In the genomic region with DNA sequence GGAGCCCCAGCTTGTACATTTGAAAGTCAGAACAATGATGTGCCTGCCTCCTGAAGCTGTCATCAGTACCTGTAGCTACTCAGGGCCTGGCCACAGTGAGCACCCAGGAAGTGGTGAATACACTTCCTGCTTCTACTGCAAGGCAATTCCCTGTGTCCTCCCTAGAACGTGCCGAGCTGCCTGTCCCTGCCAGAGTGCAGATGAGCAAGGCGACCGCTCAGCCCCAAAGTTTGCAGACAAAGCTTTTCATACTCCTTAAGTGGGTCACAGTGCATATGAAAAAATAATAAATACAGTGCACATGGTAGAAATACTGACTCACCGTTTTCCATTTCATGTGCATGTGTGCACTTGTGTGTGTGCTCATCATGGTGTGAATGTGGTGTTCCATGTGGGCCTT, we compare ENCODE assay signal across 9 cellular contexts.
DNase-seq lines count a peak whose midpoint lies in the region; ATAC-seq and TF ChIP-seq lines count a peak whose summit lies in the region.
"Had no signal": no experiment of that assay in that cellular context is flagged by ENCODE, and none has a peak within 500 bp of the region (broad histone marks: within the 10 kb centered on the region; RNA-seq: fewer than 3 reads in every experiment).

No MANE protein-coding gene starts in this region.

- peaks cover 62% of the 10 kb centered on the region for H3K4me1 Mint-ChIP-seq in glutamatergic neuron (ENCODE audit: low read depth, unreplicated experiment)

- TF ChIP-seq CTCF in glutamatergic neuron (IDR thresholded peaks at IDR 0.05; ENCODE audit: partially characterized antibody, unreplicated experiment) (no peak), smooth muscle cell (IDR thresholded peaks at IDR 0.05; ENCODE audit: borderline replicate concordance, insufficient read depth, poor library complexity, severe bottlenecking) (no peak)

- WGBS in smooth muscle cell (ENCODE audit: low lambda C conversion rate), result 81% methylated on average over 5 of the region's 5 CpGs

- H3K27ac ChIP-seq in smooth muscle cell (ENCODE audit: low read depth), result no peak overlapping the region
- H3K27ac ChIP-seq: SK-N-MC had no signal

- peaks cover 17% of the 10 kb centered on the region for H3K9me3 Mint-ChIP-seq in glutamatergic neuron (ENCODE audit: unreplicated experiment)

- peak; percentile 47 for DNase-seq in activated T-cell treated with anti-CD3 and anti-CD28 coated beads for 48 hours (ENCODE audit: low read depth)
- DNase-seq in glutamatergic neuron, result no peak
- peak; percentile 34 to 61 for DNase-seq in stimulated activated CD4-positive, alpha-beta T cell treated with anti-CD3 and anti-CD28 coated beads, Interleukin-4, amount 100 ng/mL, for 4 hours
- no peak for DNase-seq in smooth muscle cell (lab: John Stamatoyannopoulos, UW; ENCODE audit: unreplicated experiment)
- DNase-seq in RKO (ENCODE audit: low spot score), result no peak

- H3K4me3 ChIP-seq in smooth muscle cell, result no peak overlapping the region
- H3K4me3 ChIP-seq: SK-N-MC had no signal

- H3K9ac ChIP-seq in smooth muscle cell (ENCODE audit: low read depth), result no peak overlapping the region

- H2AFZ ChIP-seq in smooth muscle cell (ENCODE audit: low read depth), result no peak overlapping the region

- peaks cover 95% of the 10 kb centered on the region for H3K79me2 ChIP-seq in smooth muscle cell (ENCODE audit: low read depth)

- H3F3A ChIP-seq in smooth muscle cell (ENCODE audit: low read depth), result peaks cover 3% of the 10 kb centered on the region

- H3K4me2 ChIP-seq in smooth muscle cell, result no peak overlapping the region

- no peaks in the 10 kb centered on the region for H3K27me3 ChIP-seq in smooth muscle cell (ENCODE audit: low read depth)

- no peaks in the 10 kb centered on the region for H3K4me1 ChIP-seq in smooth muscle cell (ENCODE audit: low read depth)

- H3K4me3 Mint-ChIP-seq in glutamatergic neuron (ENCODE audit: unreplicated experiment), result peak overlapping the region; percentile 38

- ATAC-seq in HG03460 (IDR thresholded peaks at IDR 0.05; ENCODE audit: unreplicated experiment), result peak; percentile 45
- ATAC-seq in HG03520 (IDR thresholded peaks at IDR 0.05; ENCODE audit: unreplicated experiment), result no peak
- ATAC-seq in GM19351 (IDR thresholded peaks at IDR 0.05; ENCODE audit: unreplicated experiment), result no peak

- H3K36me3 ChIP-seq in smooth muscle cell (ENCODE audit: low read depth), result no peaks in the 10 kb centered on the region

- H3K27ac Mint-ChIP-seq in glutamatergic neuron (ENCODE audit: unreplicated experiment), result peak overlapping the region; percentile 91

- H3K9me3 ChIP-seq in smooth muscle cell (replicated peaks; ENCODE audit: low read depth), result no peaks in the 10 kb centered on the region

- H4K20me1 ChIP-seq in smooth muscle cell (ENCODE audit: low read depth), result peaks cover 99% of the 10 kb centered on the region

- peaks cover 17% of the 10 kb centered on the region for H3K27me3 Mint-ChIP-seq in glutamatergic neuron (ENCODE audit: unreplicated experiment)

- H3K36me3 Mint-ChIP-seq in glutamatergic neuron (ENCODE audit: unreplicated experiment), result no peaks in the 10 kb centered on the region

Comparison
In these comparisons a context has a peak if more than half of its experiments do, and no peak if none do; other contexts are left out.
1. DNase-seq: peak in activated T-cell treated with anti-CD3 and anti-CD28 coated beads for 48 hours (single experiment) and stimulated activated CD4-positive, alpha-beta T cell treated with anti-CD3 and anti-CD28 coated beads, Interleukin-4, amount 100 ng/mL, for 4 hours (2 of 2); none in glutamatergic neuron (single experiment), smooth muscle cell (single experiment) and RKO (single experiment).